8 cellular contexts compared by ENCODE assay signal in the genomic region with DNA sequence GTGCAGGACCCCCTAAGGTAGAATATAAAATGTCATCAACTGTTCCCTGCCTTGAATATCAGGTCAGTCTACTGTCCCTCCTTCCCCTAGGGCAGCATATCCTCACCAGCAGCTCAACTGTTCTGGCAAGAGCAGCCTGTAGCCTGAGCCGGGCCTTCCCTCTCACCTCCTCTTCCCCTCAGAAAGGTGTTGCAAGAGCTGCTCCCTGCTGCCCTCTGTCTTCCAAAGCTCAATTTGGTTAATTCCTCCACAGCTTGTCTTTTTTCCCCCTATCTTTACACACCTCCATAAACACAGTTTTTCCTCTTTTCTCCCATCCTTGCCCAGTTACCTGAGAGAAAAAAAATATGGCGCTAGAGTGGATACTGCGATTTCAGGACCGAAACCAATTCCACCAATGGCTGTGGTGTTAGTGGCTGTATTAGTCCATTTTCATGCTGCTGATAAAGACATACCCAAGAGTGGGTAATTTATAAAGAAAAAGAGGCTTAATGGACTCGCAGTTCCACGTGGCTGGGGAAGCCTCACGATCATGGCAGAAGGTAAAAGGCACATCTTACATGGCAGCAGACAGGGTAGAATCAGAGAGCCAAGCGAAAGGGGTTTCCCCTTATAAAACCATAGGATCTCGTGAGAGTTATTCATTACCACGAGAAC.
DNase-seq lines count a peak whose midpoint lies in the region; ATAC-seq and TF ChIP-seq lines count a peak whose summit lies in the region.

No MANE protein-coding gene starts in this region.

- H3K27ac ChIP-seq in WERI-Rb-1 (no peak overlapping the region), esophagus squamous epithelium (no peak overlapping the region), osteoblast (ENCODE audit: low read depth, low read length) (peak overlapping the region; percentile 40)

- no peak overlapping the region for H3K4me2 ChIP-seq in osteoblast (ENCODE audit: insufficient read depth, low read length)

- no peaks in the 10 kb centered on the region for H3K27me3 ChIP-seq in WERI-Rb-1 (ENCODE audit: insufficient read depth, low read depth, severe bottlenecking)
- H3K27me3 ChIP-seq in esophagus squamous epithelium = no peaks in the 10 kb centered on the region
- no peaks in the 10 kb centered on the region for H3K27me3 ChIP-seq in osteoblast (ENCODE audit: insufficient read depth, low read length)

- TF ChIP-seq CTCF in WERI-Rb-1 (IDR thresholded peaks at IDR 0.05; ENCODE audit: low read depth, low read length) = peak; percentile 82
- TF ChIP-seq CTCF in esophagus squamous epithelium (IDR thresholded peaks at IDR 0.05) = peak; percentile 36 to 62 (median 53)
- peak; percentile 74 for TF ChIP-seq CTCF in osteoblast (IDR thresholded peaks at IDR 0.05; ENCODE audit: extremely low read depth, low read depth, low read length)

- WGBS in esophagus squamous epithelium, 2 donors = 69 to 72% methylated on average over 10 of the region's 10 CpGs

- no peaks in the 10 kb centered on the region for H4K20me1 ChIP-seq in osteoblast (ENCODE audit: insufficient read depth, low read length)

- intact Hi-C loops in esophagus squamous epithelium (cut with DNase I) = loop anchor here (10.0 kb wide), 1 partner anchor 374 kb away; no protein-coding TSS in a partner anchor

- no peak overlapping the region for H2AFZ ChIP-seq in osteoblast (ENCODE audit: low read length)

- H3K36me3 ChIP-seq in WERI-Rb-1 = no peaks in the 10 kb centered on the region
- H3K36me3 ChIP-seq in esophagus squamous epithelium = no peaks in the 10 kb centered on the region
- H3K36me3 ChIP-seq in osteoblast (ENCODE audit: insufficient read depth, low read length) = no peaks in the 10 kb centered on the region

- DNase-seq in AML-193 (lab: John Stamatoyannopoulos, UW) (peak; percentile 56 to 63), NCI-H1105 (lab: John Stamatoyannopoulos, UW) (peak; percentile 17), WERI-Rb-1 (peak; percentile 75), esophagus squamous epithelium (lab: John Stamatoyannopoulos, UW) (no peak), osteoblast (ENCODE audit: insufficient read length, low spot score, missing footprints) (no peak)
- DNase-seq in activated CD4-positive, CD25-positive, alpha-beta regulatory T cell treated with anti-CD3 and anti-CD28 coated beads, Interleukin-2, amount 50 U/mL, for 72 hours = no peak

- TF ChIP-seq POLR2A in esophagus squamous epithelium (IDR thresholded peaks at IDR 0.05) = no peak

- peaks cover 4 to 18% (median 11%) of the 10 kb centered on the region in 3 donors for H3K4me1 ChIP-seq in esophagus squamous epithelium
- peaks cover 48% of the 10 kb centered on the region for H3K4me1 ChIP-seq in osteoblast (ENCODE audit: insufficient read depth, low read length)

- H3K4me3 ChIP-seq in WERI-Rb-1 (ENCODE audit: low read depth, low read length) = no peak overlapping the region
- no peak overlapping the region for H3K4me3 ChIP-seq in esophagus squamous epithelium
- H3K4me3 ChIP-seq in osteoblast (ENCODE audit: insufficient read depth, low read length) = no peak overlapping the region

- peak; percentile 99 for ATAC-seq in GM18502 (IDR thresholded peaks at IDR 0.05; ENCODE audit: poor library complexity, unreplicated experiment)
- ATAC-seq in HG02798 (IDR thresholded peaks at IDR 0.05; ENCODE audit: poor library complexity, unreplicated experiment) = peak; percentile 95

- H3K79me2 ChIP-seq in osteoblast (ENCODE audit: insufficient read depth, low read length) = no peaks in the 10 kb centered on the region

- H3K9me3 ChIP-seq in WERI-Rb-1 (ENCODE audit: severe bottlenecking) = no peaks in the 10 kb centered on the region
- H3K9me3 ChIP-seq in esophagus squamous epithelium = no peaks in the 10 kb centered on the region
- no peaks in the 10 kb centered on the region for H3K9me3 ChIP-seq in osteoblast (ENCODE audit: low read depth, low read length)

Comparison
In these comparisons a context has a peak if more than half of its experiments do, and no peak if none do; other contexts are left out.
1. DNase-seq: peak in AML-193 (2 of 2), NCI-H1105 (single experiment) and WERI-Rb-1 (single experiment); none in esophagus squamous epithelium (single experiment), osteoblast (single experiment) and activated CD4-positive, CD25-positive, alpha-beta regulatory T cell treated with anti-CD3 and anti-CD28 coated beads, Interleukin-2, amount 50 U/mL, for 72 hours (single experiment).
2. Peak in every context shown above with its lines, with median percentiles within 50 percentile points of each other: CTCF ChIP-seq.